Comparison of ENCODE assay signal across 13 cellular contexts in genomic region chr6:166575190-166575589, GRCh38. TPM values are rescaled to one million over a fixed set of nuclear protein-coding genes. Genes with fewer than 3 reads are reported as not detected.
DNase-seq lines count a peak whose midpoint lies in the region; TF ChIP-seq lines count a peak whose summit lies in the region.
"Had no signal": no experiment of that assay in that cellular context is flagged by ENCODE, and none has a peak within 500 bp of the region (broad histone marks: within the 10 kb centered on the region; RNA-seq: fewer than 3 reads in every experiment).

No MANE protein-coding gene starts in this region.

- DNase-seq in GM03348 (ENCODE audit: low spot score) (peak; percentile 44), dermis microvascular lymphatic vessel endothelial cell (ENCODE audit: low read depth in 2 of 2) (peak; percentile 91 to 94), inferior parietal cortex (ENCODE audit: extremely low spot score) (peak; percentile 62), spleen (no peak), globus pallidus (ENCODE audit: low spot score) (no peak), NCI-H187 treated with DMSO at 0.1 percent for 48 hours (lab: John Stamatoyannopoulos, UW) (no peak), RPMI8226 (no peak), kidney glomerular epithelial cell (lab: John Stamatoyannopoulos, UW) (no peak)
- DNase-seq: activated effector memory CD4-positive, alpha-beta T cell treated with Interleukin-2 at 50 U/mL for 16 hours; COR-L47; mammary epithelial cell; NCI-H526 treated with DMSO at 0.1 percent for 48 hours; Peyer's patch had no signal

- no peak for TF ChIP-seq CTCF in spleen (IDR thresholded peaks at IDR 0.05 in 8 of 11, conservative IDR thresholded peaks at IDR 0.05 in 3 of 11)

- WGBS in spleen, 5 donors, result 70 to 92% (median 76%) methylated on average over 11 of the region's 11 CpGs

- no peak for TF ChIP-seq POLR2A in spleen (IDR thresholded peaks at IDR 0.05)

- H3K4me1 ChIP-seq in spleen, result peaks cover 0 to 25% (median 11%) of the 10 kb centered on the region in 6 donors

- no peak overlapping the region for H3K4me3 ChIP-seq in spleen
- H3K4me3 ChIP-seq: Peyer's patch had no signal

- peaks cover 0 to 19% (median 13%) of the 10 kb centered on the region in 8 donors for H3K9me3 ChIP-seq in spleen
- H3K9me3 ChIP-seq: Peyer's patch had no signal

- H3K27ac ChIP-seq in spleen, result peak overlapping the region in 7 of 8 donors; percentile 50 to 69 (median 62)
- H3K27ac ChIP-seq: Peyer's patch had no signal

- intact Hi-C loops in spleen (cut with DNase I; ENCODE audit: low total_unique reads), result no loop called here

- peaks cover 0 to 4% (median 0%) of the 10 kb centered on the region in 6 donors for H3K36me3 ChIP-seq in spleen
- H3K36me3 ChIP-seq: Peyer's patch had no signal

- H3K27me3 ChIP-seq in spleen (replicated peaks in 1 of 7), result no peaks in the 10 kb centered on the region
- H3K27me3 ChIP-seq: Peyer's patch had no signal

RNA-seq across cellular contexts. Expression of gene RAMACL, which starts 11.3 kb away (rescaled TPM):
- total RNA-seq in dermis microvascular lymphatic vessel endothelial cell (1.7 and 3.4 TPM in 2 replicates), spleen (1 to 10 TPM; 2.2 to 6.9 (median 5.4) TPM)
- under 1 TPM; 0.23 to 0.38 (median 0.26) TPM for polyA plus RNA-seq in spleen

RNA-seq across cellular contexts. Expression of gene RPS6KA2, which starts 51.9 kb away (rescaled TPM):
- 122 and 241 TPM in 2 replicates for total RNA-seq in dermis microvascular lymphatic vessel endothelial cell
- total RNA-seq in spleen, result 100 to 1,000 TPM in 2 of 7 donors, 10 to 100 TPM in 5; 45.9 to 123 (median 71.0) TPM
- polyA plus RNA-seq in spleen, result 10 to 100 TPM in 1 of 3 donors, 1 to 10 TPM in 2; 7.6 to 26.3 (median 8.7) TPM

Comparison
In these comparisons a context has a peak if more than half of its experiments do, and no peak if none do; other contexts are left out.
1. DNase-seq: peak in GM03348 (single experiment), dermis microvascular lymphatic vessel endothelial cell (2 of 2) and inferior parietal cortex (single experiment); none in spleen (single experiment), globus pallidus (single experiment), NCI-H187 treated with DMSO at 0.1 percent for 48 hours (single experiment), RPMI8226 (single experiment) and kidney glomerular epithelial cell (single experiment).